20 cellular contexts compared by ENCODE assay signal in the genomic region with DNA sequence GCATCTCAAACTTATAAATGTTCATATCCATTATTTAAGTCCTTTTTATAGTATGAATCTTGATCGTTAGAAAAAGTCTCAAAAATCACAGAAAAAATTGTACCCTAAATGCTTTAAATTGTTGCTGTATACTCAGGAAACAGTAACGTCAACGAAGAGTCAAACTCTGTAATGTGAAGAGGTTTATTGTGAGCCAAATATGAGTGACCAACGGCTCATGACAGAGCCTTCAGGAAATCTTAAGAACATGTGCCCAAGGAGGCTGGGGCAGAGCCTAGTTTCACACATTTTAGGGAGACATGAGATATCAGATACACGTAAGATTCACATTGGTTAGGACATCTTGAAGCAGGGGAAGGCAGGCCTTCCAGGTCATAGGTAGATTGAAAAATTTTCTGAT.
DNase-seq lines count a peak whose midpoint lies in the region; ATAC-seq, FAIRE-seq and TF ChIP-seq lines count a peak whose summit lies in the region.
"Had no signal": no experiment of that assay in that cellular context is flagged by ENCODE, and none has a peak within 500 bp of the region (broad histone marks: within the 10 kb centered on the region; RNA-seq: fewer than 3 reads in every experiment).

No MANE protein-coding gene starts in this region.

- H3K27me3 ChIP-seq in CD4-positive, alpha-beta T cell (ENCODE audit: control insufficient read depth, insufficient read depth, low read length), result no peaks in the 10 kb centered on the region
- H3K27me3 ChIP-seq in layer of hippocampus (ENCODE audit: control insufficient read depth, insufficient read depth, low read length), result no peaks in the 10 kb centered on the region
- H3K27me3 ChIP-seq: brain microvascular endothelial cell, right lobe of liver, tibial artery had no signal

- peaks cover 99% of the 10 kb centered on the region for H3K4me1 Mint-ChIP-seq in CD4-positive, alpha-beta T cell (ENCODE audit: low read depth)
- peaks cover 88% of the 10 kb centered on the region for H3K4me1 Mint-ChIP-seq in activated T-helper 2 cell treated with anti-CD3 and anti-CD28 coated beads, Interferon-gamma antibody, Interleukin-2, Interleukin-4, amounts not matched to agents 10 μg/mL and 5 μg/mL and 100 μg/mL, durations not matched to agents 14 hours and 24 hours and 36 hours (ENCODE audit: low read depth)
- H3K4me1 Mint-ChIP-seq in Calu3 (ENCODE audit: low read depth, unreplicated experiment), result peaks cover 54% of the 10 kb centered on the region

- CTCF ChIA-PET in CD4-positive, alpha-beta T cell (lab: Charles Lee), result interaction anchor here (1.3 to 4.6 kb wide), 2 partner anchors 17 to 31 kb away, joined by 3 to 18 read pairs; no protein-coding TSS in a partner anchor
- CTCF ChIA-PET in Calu3 (lab: Charles Lee), result no interaction called here

- intact Hi-C loops in CD4-positive, alpha-beta T cell (cut with DNase I, micrococcal nuclease), result no loop called here
- intact Hi-C loops in activated T-helper 2 cell treated with anti-CD3 and anti-CD28 coated beads, Interferon-gamma antibody, Interleukin-2, Interleukin-4, amounts not matched to agents 10 μg/mL and 5 μg/mL and 100 μg/mL, durations not matched to agents 14 hours and 24 hours and 36 hours (cut with micrococcal nuclease), result no loop called here
- intact Hi-C loops in Calu3 (cut with micrococcal nuclease; ENCODE audit: unreplicated experiment), result loop anchor here (5.0 to 10.0 kb wide), 2 partner anchors 84 to 196 kb away; a partner anchor contains a TSS

- TF ChIP-seq POLR2A in H54 (IDR thresholded peaks at IDR 0.05; ENCODE audit: low read depth, low read length), result no peak

- no peak for TF ChIP-seq CTCF in CD4-positive, alpha-beta T cell (IDR thresholded peaks at IDR 0.05)
- TF ChIP-seq CTCF in Calu3 (IDR thresholded peaks at IDR 0.05; ENCODE audit: unreplicated experiment), result no peak

- H3K27ac Mint-ChIP-seq in CD4-positive, alpha-beta T cell, result peak overlapping the region; percentile 90
- peak overlapping the region; percentile 91 for H3K27ac Mint-ChIP-seq in activated T-helper 2 cell treated with anti-CD3 and anti-CD28 coated beads, Interferon-gamma antibody, Interleukin-2, Interleukin-4, amounts not matched to agents 10 μg/mL and 5 μg/mL and 100 μg/mL, durations not matched to agents 14 hours and 24 hours and 36 hours
- no peak overlapping the region for H3K27ac Mint-ChIP-seq in Calu3 (ENCODE audit: unreplicated experiment)

- peak overlapping the region; percentile 17 for H3K27ac ChIP-seq in CD4-positive, alpha-beta T cell (ENCODE audit: low read depth, low read length)
- H3K27ac ChIP-seq in layer of hippocampus (ENCODE audit: low read depth, low read length), result peak overlapping the region; percentile 47
- H3K27ac ChIP-seq: brain microvascular endothelial cell, tibial artery had no signal

- H3K4me3 Mint-ChIP-seq in CD4-positive, alpha-beta T cell, result peak overlapping the region; percentile 79
- H3K4me3 Mint-ChIP-seq in activated T-helper 2 cell treated with anti-CD3 and anti-CD28 coated beads, Interferon-gamma antibody, Interleukin-2, Interleukin-4, amounts not matched to agents 10 μg/mL and 5 μg/mL and 100 μg/mL, durations not matched to agents 14 hours and 24 hours and 36 hours (ENCODE audit: low read depth), result peak overlapping the region; percentile 5
- no peak overlapping the region for H3K4me3 Mint-ChIP-seq in Calu3 (ENCODE audit: low read depth, unreplicated experiment)
- H3K4me3 Mint-ChIP-seq: H9 had no signal

- POLR2A ChIA-PET in CD4-positive, alpha-beta T cell (lab: Charles Lee), result interaction anchor here (0.8 to 4.8 kb wide), 10 partner anchors 8 to 86 kb away, joined by 3 to 27 read pairs (median 16); a partner anchor contains a TSS

- H3K9me3 ChIP-seq in CD4-positive, alpha-beta T cell (ENCODE audit: control insufficient read depth, low read length), result no peaks in the 10 kb centered on the region
- H3K9me3 ChIP-seq: right lobe of liver, tibial artery had no signal

- H3K36me3 Mint-ChIP-seq in CD4-positive, alpha-beta T cell (ENCODE audit: low read depth), result peaks cover 4% of the 10 kb centered on the region
- peaks cover 19% of the 10 kb centered on the region for H3K36me3 Mint-ChIP-seq in activated T-helper 2 cell treated with anti-CD3 and anti-CD28 coated beads, Interferon-gamma antibody, Interleukin-2, Interleukin-4, amounts not matched to agents 10 μg/mL and 5 μg/mL and 100 μg/mL, durations not matched to agents 14 hours and 24 hours and 36 hours (ENCODE audit: low read depth)
- no peaks in the 10 kb centered on the region for H3K36me3 Mint-ChIP-seq in Calu3 (ENCODE audit: insufficient read depth, unreplicated experiment)

- FAIRE-seq in H54 (lab: Jason Lieb, UNC), result peak; percentile 45

- no peaks in the 10 kb centered on the region for H3K9me3 Mint-ChIP-seq in CD4-positive, alpha-beta T cell
- no peaks in the 10 kb centered on the region for H3K9me3 Mint-ChIP-seq in activated T-helper 2 cell treated with anti-CD3 and anti-CD28 coated beads, Interferon-gamma antibody, Interleukin-2, Interleukin-4, amounts not matched to agents 10 μg/mL and 5 μg/mL and 100 μg/mL, durations not matched to agents 14 hours and 24 hours and 36 hours
- no peaks in the 10 kb centered on the region for H3K9me3 Mint-ChIP-seq in Calu3 (ENCODE audit: low read depth, unreplicated experiment)
- H3K9me3 Mint-ChIP-seq: H9 had no signal

- no peaks in the 10 kb centered on the region for H3K27me3 Mint-ChIP-seq in CD4-positive, alpha-beta T cell
- H3K27me3 Mint-ChIP-seq in activated T-helper 2 cell treated with anti-CD3 and anti-CD28 coated beads, Interferon-gamma antibody, Interleukin-2, Interleukin-4, amounts not matched to agents 10 μg/mL and 5 μg/mL and 100 μg/mL, durations not matched to agents 14 hours and 24 hours and 36 hours (ENCODE audit: low read depth), result no peaks in the 10 kb centered on the region
- no peaks in the 10 kb centered on the region for H3K27me3 Mint-ChIP-seq in Calu3 (ENCODE audit: unreplicated experiment)

- DNase-seq in CD4-positive, alpha-beta T cell, result no peak
- no peak for DNase-seq in H54 (ENCODE audit: insufficient read length, low spot score)
- DNase-seq in activated T-helper 2 cell treated with anti-CD3 and anti-CD28 coated beads, Interferon-gamma antibody, Interleukin-2, Interleukin-4, amounts not matched to agents 10 μg/mL and 5 μg/mL and 100 μg/mL, durations not matched to agents 14 hours and 24 hours and 36 hours (ENCODE audit: low spot score), result no peak
- no peak for DNase-seq in Calu3
- DNase-seq in DMS53 treated with DMSO at 0.1 percent for 48 hours (lab: John Stamatoyannopoulos, UW; ENCODE audit: unreplicated experiment), result no peak
- no peak for DNase-seq in NCI-H82 (lab: John Stamatoyannopoulos, UW)
- DNase-seq: activated CD4-positive, alpha-beta T cell treated with anti-CD3 and anti-CD28 coated beads, Interleukin-2, amount 50 U/mL, for 4 hours; activated gamma-delta T cell treated with Interleukin-2 at 50 U/mL for 16 hours; brain microvascular endothelial cell; H9; NCI-H187; NCI-H446; occipital lobe; right lobe of liver; SIG-M5; stimulated activated CD4-positive, alpha-beta T cell treated with anti-CD3 and anti-CD28 coated beads, Interleukin-2, amount 100 ng/mL, for 24 hours; T1000; tibial artery had no signal

- no TSS peak for BruUV-seq in Calu3 (replicated peaks; lab: Mats Ljungman, UMichigan)

- no peak for ATAC-seq in CD4-positive, alpha-beta T cell (ENCODE audit: poor library complexity)
- no peak for ATAC-seq in HG03045 (IDR thresholded peaks at IDR 0.05; ENCODE audit: unreplicated experiment)
- ATAC-seq: right lobe of liver had no signal
